In the genomic region with DNA sequence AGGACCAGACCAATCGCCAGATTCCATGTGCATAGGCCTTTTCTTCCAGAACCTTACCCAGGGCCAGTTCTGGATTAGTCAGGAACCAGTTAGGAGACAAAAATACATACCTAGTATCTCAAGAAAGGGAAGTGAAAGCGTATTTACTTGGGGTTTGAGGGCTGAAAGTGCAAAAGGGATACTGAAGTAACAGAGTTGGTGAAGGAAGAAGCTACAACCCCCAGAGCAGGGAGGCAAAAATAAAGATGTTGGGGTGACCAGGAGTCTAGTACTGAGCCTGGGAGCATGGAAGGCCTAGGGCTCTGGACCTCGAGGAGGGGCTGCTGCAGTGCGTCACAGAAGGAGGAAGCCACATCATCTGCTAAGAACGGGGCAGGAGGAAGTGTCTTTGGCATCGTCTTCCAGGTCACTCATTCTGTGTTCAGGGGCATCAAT, we compare ENCODE assay signal across 13 cellular contexts. TPM values are rescaled to one million over a fixed set of nuclear protein-coding genes. Genes with fewer than 3 reads are reported as not detected.
DNase-seq lines count a peak whose midpoint lies in the region; ATAC-seq and TF ChIP-seq lines count a peak whose summit lies in the region.
"Had no signal": no experiment of that assay in that cellular context is flagged by ENCODE, and none has a peak within 500 bp of the region (broad histone marks: within the 10 kb centered on the region; RNA-seq: fewer than 3 reads in every experiment).

No MANE protein-coding gene starts in this region.

- no peaks in the 10 kb centered on the region for H3K27me3 Mint-ChIP-seq in activated naive CD8-positive, alpha-beta T cell treated with anti-CD3 and anti-CD28 coated beads, Interleukin-2, amount 50 U/mL, for 24 hours

- H4K20me1 ChIP-seq in DOHH2 (ENCODE audit: control insufficient read depth, insufficient read depth, low read depth, low read length) (no peaks in the 10 kb centered on the region), GM23248 (ENCODE audit: insufficient read depth) (no peaks in the 10 kb centered on the region)

- no peaks in the 10 kb centered on the region for H3F3A ChIP-seq in DOHH2 (ENCODE audit: control insufficient read depth, insufficient read depth)
- H3F3A ChIP-seq in GM23248 (ENCODE audit: insufficient read depth), result no peaks in the 10 kb centered on the region

- H3K36me3 ChIP-seq in DOHH2 (ENCODE audit: control insufficient read depth, low read length) (no peaks in the 10 kb centered on the region), GM23248 (ENCODE audit: low read depth) (no peaks in the 10 kb centered on the region)

- H3K4me3 ChIP-seq in DOHH2 (ENCODE audit: low read length) (peak overlapping the region; percentile 39; the same call in 1 of the 2 replicates), GM23248 (no peak overlapping the region)
- H3K4me3 ChIP-seq: psoas muscle had no signal

- TF ChIP-seq CTCF in DOHH2 (IDR thresholded peaks at IDR 0.05; ENCODE audit: low read depth, low read length, poor library complexity, severe bottlenecking), result no peak

- peak overlapping the region; percentile 52 for H3K4me3 Mint-ChIP-seq in activated naive CD8-positive, alpha-beta T cell treated with anti-CD3 and anti-CD28 coated beads, Interleukin-2, amount 50 U/mL, for 24 hours

- H3K4me2 ChIP-seq in DOHH2 (ENCODE audit: low read length) (peak overlapping the region; percentile 72), GM23248 (ENCODE audit: unreplicated experiment) (no peak overlapping the region)

- DNase-seq in activated naive CD8-positive, alpha-beta T cell treated with anti-CD3 and anti-CD28 coated beads, Interleukin-2, amount 50 U/mL, for 24 hours, result no peak
- DNase-seq in DMS114 treated with DMSO at 0.1 percent for 48 hours (lab: John Stamatoyannopoulos, UW; ENCODE audit: unreplicated experiment), result no peak
- no peak for DNase-seq in DMS79 treated with DMSO at 0.1 percent for 48 hours (lab: John Stamatoyannopoulos, UW)
- DNase-seq in GM23248, result no peak
- no peak for DNase-seq in HT-29 (ENCODE audit: low spot score)
- DNase-seq: Calu3, erythroblast, kidney had no signal

- ATAC-seq in GM19395 (IDR thresholded peaks at IDR 0.05; ENCODE audit: unreplicated experiment), result peak; percentile 95
- ATAC-seq in HG03520 (IDR thresholded peaks at IDR 0.05; ENCODE audit: unreplicated experiment), result peak; percentile 48
- ATAC-seq in activated naive CD8-positive, alpha-beta T cell treated with anti-CD3 and anti-CD28 coated beads, Interleukin-2, amount 50 U/mL, for 24 hours, result no peak
- ATAC-seq: psoas muscle had no signal

- H3K27me3 ChIP-seq in DOHH2 (ENCODE audit: control insufficient read depth, low read length) (no peaks in the 10 kb centered on the region), GM23248 (replicated peaks; ENCODE audit: insufficient read depth) (no peaks in the 10 kb centered on the region)

- H2AFZ ChIP-seq in GM23248, result no peak overlapping the region

- 93 to 96% methylated on average over 6 of the region's 6 CpGs for WGBS in GM23248 (ENCODE audit: low coverage in 1 of 2, low lambda C conversion rate in 2 of 2, missing lambda C conversion rate in 2 of 2), 2 experiments

- peak overlapping the region; percentile 90 for H3K27ac Mint-ChIP-seq in activated naive CD8-positive, alpha-beta T cell treated with anti-CD3 and anti-CD28 coated beads, Interleukin-2, amount 50 U/mL, for 24 hours

- in situ Hi-C loops in GM23248 (cut with MboI), result no loop called here

- H3K9me2 ChIP-seq in DOHH2 (replicated peaks; ENCODE audit: control insufficient read depth, low read length), result no peaks in the 10 kb centered on the region
- H3K9me2 ChIP-seq in GM23248 (ENCODE audit: insufficient read depth), result no peaks in the 10 kb centered on the region

- H3K9me3 ChIP-seq in DOHH2 (ENCODE audit: control insufficient read depth, insufficient read depth, low read length) (no peaks in the 10 kb centered on the region), GM23248 (ENCODE audit: low read depth) (no peaks in the 10 kb centered on the region)
- H3K9me3 ChIP-seq: psoas muscle had no signal

- H3K9me3 Mint-ChIP-seq in activated naive CD8-positive, alpha-beta T cell treated with anti-CD3 and anti-CD28 coated beads, Interleukin-2, amount 50 U/mL, for 24 hours, result no peaks in the 10 kb centered on the region

- H3K27ac ChIP-seq in DOHH2 (ENCODE audit: low read depth, low read length) (peak overlapping the region; percentile 18; the same call in 1 of the 2 replicates), GM23248 (no peak overlapping the region)
- H3K27ac ChIP-seq: psoas muscle had no signal

- H3K36me3 Mint-ChIP-seq in activated naive CD8-positive, alpha-beta T cell treated with anti-CD3 and anti-CD28 coated beads, Interleukin-2, amount 50 U/mL, for 24 hours (ENCODE audit: low read depth), result no peaks in the 10 kb centered on the region

- H3K9ac ChIP-seq in GM23248, result no peak overlapping the region

- H3K4me1 ChIP-seq in DOHH2 (ENCODE audit: control insufficient read depth, low read length), result peaks cover 18% of the 10 kb centered on the region
- no peaks in the 10 kb centered on the region for H3K4me1 ChIP-seq in GM23248 (ENCODE audit: insufficient read depth)
- H3K4me1 ChIP-seq: psoas muscle had no signal

- H3K4me1 Mint-ChIP-seq in activated naive CD8-positive, alpha-beta T cell treated with anti-CD3 and anti-CD28 coated beads, Interleukin-2, amount 50 U/mL, for 24 hours, result peaks cover 39% of the 10 kb centered on the region

- H3K79me2 ChIP-seq in DOHH2 (ENCODE audit: control insufficient read depth, low read length) (no peaks in the 10 kb centered on the region), GM23248 (ENCODE audit: insufficient read depth) (no peaks in the 10 kb centered on the region)

RNA-seq across cellular contexts. Expression of a gene that starts 38.3 kb away (rescaled TPM):
- total RNA-seq in GM23248 (2014; rRNA removed; shearing (Covaris generic)), result not detected in 2 replicates
- polyA plus RNA-seq in GM23248 (2016; fragmentation: Nextera tagmentation; extraction: Ambion mirVana), result not detected in 2 replicates
- total RNA-seq in HT-29 (2014; rRNA removed; shearing (Covaris generic)), result not detected in 2 replicates
- total RNA-seq: Calu3 had no signal

RNA-seq across cellular contexts. Expression of a gene that starts 38.9 kb away (rescaled TPM):
- not detected in 2 replicates for total RNA-seq in GM23248 (2014; rRNA removed; shearing (Covaris generic))
- polyA plus RNA-seq in GM23248 (2016; fragmentation: Nextera tagmentation; extraction: Ambion mirVana), result not detected in 2 replicates
- not detected in 2 replicates for total RNA-seq in HT-29 (2014; rRNA removed; shearing (Covaris generic))
- total RNA-seq: Calu3; kidney; psoas muscle; T-helper 1 cell treated with Interleukin-12 subunit alpha and Interleukin-12 subunit beta and Interleukin-4 antibody, amounts not matched to agents 30 ng/mL and 1 ng/mL, for 36 hours had no signal
- polyA plus RNA-seq: psoas muscle had no signal

RNA-seq across cellular contexts. Expression of a gene that starts 40.6 kb away (rescaled TPM):
- total RNA-seq in GM23248 (2014; rRNA removed; shearing (Covaris generic)), result 2,857 and 2,903 TPM in 2 replicates
- polyA plus RNA-seq in GM23248 (2016; fragmentation: Nextera tagmentation; extraction: Ambion mirVana), result 1,377 and 1,379 TPM in 2 replicates
- total RNA-seq in HT-29 (2014; rRNA removed; shearing (Covaris generic)), result 482 and 516 TPM in 2 replicates

RNA-seq across cellular contexts. Expression of a gene that starts 45.2 kb away (rescaled TPM):
- 39.7 TPM in 2 replicates for total RNA-seq in GM23248 (2014; rRNA removed; shearing (Covaris generic))
- 86.6 and 96.0 TPM in 2 replicates for polyA plus RNA-seq in GM23248 (2016; fragmentation: Nextera tagmentation; extraction: Ambion mirVana)
- 70.5 and 87.0 TPM in 2 replicates for total RNA-seq in HT-29 (2014; rRNA removed; shearing (Covaris generic))
